In genomic region chr17:57559226-57559625, GRCh38 we compare ENCODE assay signal across 12 cellular contexts.
"Had no signal": no experiment of that assay in that cellular context is flagged by ENCODE, and none has a peak within 500 bp of the region (broad histone marks: within the 10 kb centered on the region; RNA-seq: fewer than 3 reads in every experiment).

No MANE protein-coding gene starts in this region.

- H3K4me3 ChIP-seq: breast epithelium, pancreas, tibial nerve had no signal

- H3K27me3 Mint-ChIP-seq: activated CD4-positive, alpha-beta memory T cell treated with anti-CD3 and anti-CD28 coated beads, Interleukin-2, amount 10 ng/mL, durations not matched to agents 7 days and 5 days; activated naive CD8-positive, alpha-beta T cell treated with anti-CD3 and anti-CD28 coated beads, Interleukin-2, amount 10 ng/mL, durations not matched to agents 7 days and 5 days had no signal

- H3K27me3 ChIP-seq: breast epithelium, pancreas, tibial nerve had no signal

- ATAC-seq: activated T-cell treated with anti-CD3 and anti-CD28 coated beads, Interleukin-2, amount 50 U/mL, for 72 hours; pancreas had no signal

- H3K27ac ChIP-seq: breast epithelium, pancreas, tibial nerve had no signal

- DNase-seq: activated CD4-positive, alpha-beta memory T cell treated with anti-CD3 and anti-CD28 coated beads, Interleukin-2, amount 10 ng/mL, durations not matched to agents 7 days and 5 days; activated CD8-positive, alpha-beta memory T cell treated with anti-CD3 and anti-CD28 coated beads, Interleukin-2, amount 50 U/mL, for 4 hours; activated naive CD8-positive, alpha-beta T cell treated with anti-CD3 and anti-CD28 coated beads, Interleukin-2, amount 10 ng/mL, durations not matched to agents 7 days and 5 days; activated T-cell treated with anti-CD3 and anti-CD28 coated beads, Interleukin-2, amount 50 U/mL, for 72 hours; anterior cingulate cortex; mammary epithelial cell; pancreas; retina; small intestine; SW 1271 had no signal

- H3K4me1 Mint-ChIP-seq: activated CD4-positive, alpha-beta memory T cell treated with anti-CD3 and anti-CD28 coated beads, Interleukin-2, amount 10 ng/mL, durations not matched to agents 7 days and 5 days had no signal

- H3K4me3 Mint-ChIP-seq: activated CD4-positive, alpha-beta memory T cell treated with anti-CD3 and anti-CD28 coated beads, Interleukin-2, amount 10 ng/mL, durations not matched to agents 7 days and 5 days; activated naive CD8-positive, alpha-beta T cell treated with anti-CD3 and anti-CD28 coated beads, Interleukin-2, amount 10 ng/mL, durations not matched to agents 7 days and 5 days; activated T-cell treated with anti-CD3 and anti-CD28 coated beads, Interleukin-2, amount 50 U/mL, for 72 hours had no signal

- H3K9me3 Mint-ChIP-seq: activated CD4-positive, alpha-beta memory T cell treated with anti-CD3 and anti-CD28 coated beads, Interleukin-2, amount 10 ng/mL, durations not matched to agents 7 days and 5 days; activated naive CD8-positive, alpha-beta T cell treated with anti-CD3 and anti-CD28 coated beads, Interleukin-2, amount 10 ng/mL, durations not matched to agents 7 days and 5 days; activated T-cell treated with anti-CD3 and anti-CD28 coated beads, Interleukin-2, amount 50 U/mL, for 72 hours had no signal

- H3K36me3 ChIP-seq: breast epithelium, pancreas, tibial nerve had no signal

- H3K4me1 ChIP-seq: breast epithelium, pancreas had no signal

- H3K9me3 ChIP-seq: breast epithelium, pancreas, tibial nerve had no signal

- H3K27ac Mint-ChIP-seq: activated CD4-positive, alpha-beta memory T cell treated with anti-CD3 and anti-CD28 coated beads, Interleukin-2, amount 10 ng/mL, durations not matched to agents 7 days and 5 days; activated naive CD8-positive, alpha-beta T cell treated with anti-CD3 and anti-CD28 coated beads, Interleukin-2, amount 10 ng/mL, durations not matched to agents 7 days and 5 days; activated T-cell treated with anti-CD3 and anti-CD28 coated beads, Interleukin-2, amount 50 U/mL, for 72 hours had no signal
